ENCODE assay signal across 33 cellular contexts in genomic region chr10:105026566-105026965, GRCh38.
"Had no signal": no experiment of that assay in that cellular context is flagged by ENCODE, and none has a peak within 500 bp of the region (broad histone marks: within the 10 kb centered on the region; RNA-seq: fewer than 3 reads in every experiment).

No MANE protein-coding gene starts in this region.

- H3K4me3 ChIP-seq: adrenal gland, ascending aorta, body of pancreas, breast epithelium, cardiac muscle cell had no signal

- DNase-seq: activated effector memory CD4-positive, alpha-beta T cell treated with anti-CD3 and anti-CD28 coated beads, Interleukin-2, amount 50 U/mL, for 16 hours; activated effector memory CD4-positive, alpha-beta T cell treated with Interleukin-2 at 50 U/mL for 16 hours; activated gamma-delta T cell; activated gamma-delta T cell treated with Interleukin-2 at 50 U/mL for 16 hours; activated naive CD4-positive, alpha-beta T cell; activated naive CD4-positive, alpha-beta T cell treated with anti-CD3 and anti-CD28 coated beads for 36 hours; activated naive CD4-positive, alpha-beta T cell treated with anti-CD3 and anti-CD28 coated beads, Interleukin-2, amount 10 ng/mL, durations not matched to agents 7 days and 5 days; activated naive CD4-positive, alpha-beta T cell treated with anti-CD3 and anti-CD28 coated beads, Interleukin-2, amount 50 U/mL, for 16 hours; activated naive CD4-positive, alpha-beta T cell treated with Interleukin-2 at 50 U/mL for 16 hours; activated naive CD8-positive, alpha-beta T cell treated with anti-CD3 and anti-CD28 coated beads for 36 hours; activated naive CD8-positive, alpha-beta T cell treated with anti-CD3 and anti-CD28 coated beads, Interleukin-2, amount 10 ng/mL, durations not matched to agents 7 days and 5 days; activated naive CD8-positive, alpha-beta T cell treated with anti-CD3 and anti-CD28 coated beads, Interleukin-2, amount 50 U/mL, for 24 hours; activated T-cell treated with anti-CD3 and anti-CD28 coated beads, Interleukin-2, amount 50 U/mL, for 1 hour; activated T-cell treated with anti-CD3 and anti-CD28 coated beads, Interleukin-2, amount 50 U/mL, for 24 hours; activated T-cell treated with anti-CD3 and anti-CD28 coated beads, Interleukin-2, amount 50 U/mL, for 4 hours; activated T-cell treated with anti-CD3 and anti-CD28 coated beads, Interleukin-2, amount 50 U/mL, for 48 hours; activated T-cell treated with anti-CD3 and anti-CD28 coated beads, Interleukin-2, amount 50 U/mL, for 72 hours; adrenal gland; amniotic stem cell; amygdala; anterior cingulate cortex; aorta; body of pancreas; brain microvascular endothelial cell; central memory CD4-positive, alpha-beta T cell; cerebellar nuclear complex had no signal

- H3K27me3 ChIP-seq: adrenal gland, ascending aorta, body of pancreas, brain microvascular endothelial cell, breast epithelium, cardiac muscle cell had no signal

- H3K27ac ChIP-seq: adrenal gland, ascending aorta, body of pancreas, brain microvascular endothelial cell, breast epithelium, cardiac muscle cell had no signal

- ATAC-seq: activated naive CD4-positive, alpha-beta T cell treated with anti-CD3 and anti-CD28 coated beads, Interleukin-2, amount 50 U/mL, for 72 hours; activated naive CD8-positive, alpha-beta T cell treated with anti-CD3 and anti-CD28 coated beads, Interleukin-2, amount 50 U/mL, for 24 hours; activated T-cell treated with anti-CD3 and anti-CD28 coated beads, Interleukin-2, amount 50 U/mL, for 4 hours; activated T-cell treated with anti-CD3 and anti-CD28 coated beads, Interleukin-2, amount 50 U/mL, for 72 hours; activated T-helper 17 cell treated with anti-CD3 and anti-CD28 coated beads, Interleukin-2, amount 50 U/mL, for 72 hours; body of pancreas had no signal

- H3K4me1 ChIP-seq: adrenal gland, ascending aorta, body of pancreas, breast epithelium had no signal

- FAIRE-seq: astrocyte, bronchial epithelial cell had no signal

- H3K9me3 ChIP-seq: adrenal gland, ascending aorta, body of pancreas, breast epithelium had no signal

- H3K36me3 ChIP-seq: adrenal gland, ascending aorta, brain microvascular endothelial cell, breast epithelium, cardiac muscle cell had no signal
